ENCODE assay signal across 1 cellular context in the genomic region with DNA sequence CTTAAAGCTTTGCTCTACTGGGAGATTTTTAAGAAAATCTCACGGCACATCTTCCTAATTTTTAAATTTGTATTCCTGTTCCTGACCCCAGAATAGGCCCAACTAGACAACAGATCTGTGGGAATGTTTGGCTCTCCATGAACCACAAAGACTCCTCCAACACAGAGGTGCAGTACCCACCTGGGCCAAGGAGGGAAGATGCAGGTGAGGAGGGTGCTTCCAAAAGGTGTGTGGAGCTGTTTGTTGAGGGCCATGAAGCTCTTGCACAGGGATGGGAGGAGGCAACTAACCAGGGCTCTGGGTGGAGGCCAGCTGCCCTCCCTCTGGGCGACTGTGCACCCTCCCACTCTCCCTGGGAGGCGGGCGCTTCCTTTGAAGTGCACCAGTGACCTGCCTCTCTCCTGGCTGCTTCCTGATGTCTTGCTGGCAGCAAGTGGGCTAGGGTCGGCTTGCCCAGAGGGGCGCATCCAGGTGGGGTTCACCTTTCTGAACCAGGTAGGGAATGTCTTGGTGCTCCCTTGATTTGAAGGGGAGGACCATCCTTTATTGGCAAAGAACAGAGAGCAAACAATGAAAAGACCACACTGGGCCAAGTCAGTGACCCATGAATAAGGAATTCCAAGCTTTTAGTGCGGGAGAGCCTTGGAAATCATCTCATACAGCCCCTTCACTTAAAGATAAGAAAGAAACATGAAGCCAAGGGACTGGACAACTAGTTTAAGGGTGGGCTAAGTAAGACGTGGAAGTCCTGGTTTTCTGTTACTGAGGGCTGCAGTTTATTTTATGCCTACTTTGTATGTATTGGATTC.
TF ChIP-seq lines count a peak whose summit lies in the region.

No MANE protein-coding gene starts in this region.

TF ChIP-seq in GM23338, 12 proteins besides CTCF, POLR2A, EP300 and RAD21 (continued from another document):
- TF ChIP-seq ZNF462 (CRISPR knock-in tag; IDR thresholded peaks at IDR 0.05), result no peak
- TF ChIP-seq ETS1 (IDR thresholded peaks at IDR 0.05), result no peak
